Comparison of ENCODE assay signal across 17 cellular contexts in the genomic region with DNA sequence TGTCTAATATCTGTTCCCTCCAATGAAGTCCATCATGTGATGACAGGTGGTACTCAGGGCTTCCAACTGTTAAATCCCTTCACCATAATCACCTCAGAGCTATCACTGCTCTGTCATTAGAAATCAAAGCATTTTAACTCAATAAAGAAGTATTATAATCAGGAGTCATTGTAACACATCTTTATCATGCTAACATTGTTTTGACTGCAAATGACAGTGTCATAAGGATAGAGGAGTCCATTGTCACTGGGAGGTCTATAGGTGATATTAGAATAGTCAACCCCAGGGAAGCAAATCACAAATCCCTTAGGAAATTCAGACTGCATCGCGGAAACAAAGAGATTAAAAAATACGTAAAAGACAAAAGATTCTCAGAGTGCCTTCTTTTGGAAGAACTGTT. TPM values are rescaled to one million over a fixed set of nuclear protein-coding genes. Genes with fewer than 3 reads are reported as not detected.
"Had no signal": no experiment of that assay in that cellular context is flagged by ENCODE, and none has a peak within 500 bp of the region (broad histone marks: within the 10 kb centered on the region; RNA-seq: fewer than 3 reads in every experiment).

No MANE protein-coding gene starts in this region.

- H3K27me3 ChIP-seq: SJSA1 had no signal

- ATAC-seq: HepG2 had no signal

- DNase-seq: IMR-90, Karpas-422, KG1, MM.1S, NCI-H1092 treated with DMSO at 0.1 percent for 48 hours, NCI-H1436, NCI-H1694 treated with DMSO at 0.1 percent for 48 hours, NCI-H2081, NCI-H2107, NCI-H2227 treated with DMSO at 0.1 percent for 48 hours, NCI-H526, Right ventricle myocardium superior, RPMI8226, SIG-M5 had no signal

- H3K27ac ChIP-seq: SJSA1, SK-N-MC had no signal

- H3K4me3 ChIP-seq: SJSA1, SK-N-MC had no signal

- H3K9me3 ChIP-seq: SJSA1 had no signal

- H3K36me3 ChIP-seq: SJSA1 had no signal

RNA-seq across cellular contexts. Expression of a gene that starts 30.8 kb away (rescaled TPM):
- polyA plus RNA-seq: HepG2, IMR-90 had no signal
